Comparison of ENCODE assay signal across 3 cellular contexts in the genomic region with DNA sequence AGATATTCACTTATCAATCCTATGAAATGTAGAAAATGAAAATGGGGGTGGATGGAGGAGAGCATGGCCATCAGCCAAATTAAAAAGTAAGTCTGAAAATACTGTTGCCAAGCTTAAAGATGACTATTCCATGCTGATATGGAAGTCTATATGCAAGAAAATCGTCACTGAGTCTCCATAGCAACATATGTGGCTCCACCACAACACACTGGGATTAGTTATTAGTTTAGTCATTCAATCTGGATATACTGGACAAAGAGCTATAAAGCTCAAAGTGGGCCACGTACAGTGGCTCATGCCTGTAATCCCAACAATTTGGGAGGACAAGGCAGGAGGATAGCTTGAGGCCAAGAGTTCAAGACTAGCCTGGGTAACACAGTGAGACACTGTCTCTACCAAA.
TF ChIP-seq lines count a peak whose summit lies in the region.

No MANE protein-coding gene starts in this region.

TF ChIP-seq in A549, 52 proteins besides CTCF, POLR2A, EP300 and RAD21:
- no peak for TF ChIP-seq BHLHE40 (IDR thresholded peaks at IDR 0.05; ENCODE audit: low read depth, low read length)
- no peak for TF ChIP-seq HOXB5 (CRISPR knock-in tag; IDR thresholded peaks at IDR 0.05)
- TF ChIP-seq, protein P1, sequence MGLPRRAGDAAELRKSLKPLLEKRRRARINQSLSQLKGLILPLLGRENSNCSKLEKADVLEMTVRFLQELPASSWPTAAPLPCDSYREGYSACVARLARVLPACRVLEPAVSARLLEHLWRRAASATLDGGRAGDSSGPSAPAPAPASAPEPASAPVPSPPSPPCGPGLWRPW (IDR thresholded peaks at IDR 0.05), result no peak
- no peak for TF ChIP-seq JUN (IDR thresholded peaks at IDR 0.05)
- no peak for TF ChIP-seq MYC (IDR thresholded peaks at IDR 0.05; ENCODE audit: borderline replicate concordance, low read length)
- TF ChIP-seq GATA3 (IDR thresholded peaks at IDR 0.05; ENCODE audit: borderline replicate concordance), result no peak
- TF ChIP-seq EHF (CRISPR knock-in tag; IDR thresholded peaks at IDR 0.05), result no peak
- TF ChIP-seq, protein P2, sequence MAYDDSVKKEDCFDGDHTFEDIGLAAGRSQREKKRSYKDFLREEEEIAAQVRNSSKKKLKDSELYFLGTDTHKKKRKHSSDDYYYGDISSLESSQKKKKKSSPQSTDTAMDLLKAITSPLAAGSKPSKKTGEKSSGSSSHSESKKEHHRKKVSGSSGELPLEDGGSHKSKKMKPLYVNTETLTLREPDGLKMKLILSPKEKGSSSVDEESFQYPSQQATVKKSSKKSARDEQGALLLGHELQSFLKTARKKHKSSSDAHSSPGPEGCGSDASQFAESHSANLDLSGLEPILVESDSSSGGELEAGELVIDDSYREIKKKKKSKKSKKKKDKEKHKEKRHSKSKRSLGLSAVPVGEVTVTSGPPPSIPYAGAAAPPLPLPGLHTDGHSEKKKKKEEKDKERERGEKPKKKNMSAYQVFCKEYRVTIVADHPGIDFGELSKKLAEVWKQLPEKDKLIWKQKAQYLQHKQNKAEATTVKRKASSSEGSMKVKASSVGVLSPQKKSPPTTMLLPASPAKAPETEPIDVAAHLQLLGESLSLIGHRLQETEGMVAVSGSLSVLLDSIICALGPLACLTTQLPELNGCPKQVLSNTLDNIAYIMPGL (CRISPR knock-in tag; IDR thresholded peaks at IDR 0.05; ENCODE audit: borderline replicate concordance), result no peak
- TF ChIP-seq FOSB (CRISPR knock-in tag; IDR thresholded peaks at IDR 0.05), result no peak
- TF ChIP-seq FOSL2 (IDR thresholded peaks at IDR 0.05), result no peak
- TF ChIP-seq FOSL2 (CRISPR knock-in tag; IDR thresholded peaks at IDR 0.05), result no peak
TF ChIP-seq in A549: peak in this region for 0.

TF ChIP-seq in IMR-90, 13 proteins besides CTCF, POLR2A, EP300 and RAD21:
- no peak for TF ChIP-seq CEBPB (IDR thresholded peaks at IDR 0.05; ENCODE audit: low read depth, low read length)

TF ChIP-seq in K562, 482 proteins besides CTCF, POLR2A, EP300 and RAD21:
- TF ChIP-seq RFX1 (IDR thresholded peaks at IDR 0.05), result peak; percentile 47
- TF ChIP-seq, protein P3, sequence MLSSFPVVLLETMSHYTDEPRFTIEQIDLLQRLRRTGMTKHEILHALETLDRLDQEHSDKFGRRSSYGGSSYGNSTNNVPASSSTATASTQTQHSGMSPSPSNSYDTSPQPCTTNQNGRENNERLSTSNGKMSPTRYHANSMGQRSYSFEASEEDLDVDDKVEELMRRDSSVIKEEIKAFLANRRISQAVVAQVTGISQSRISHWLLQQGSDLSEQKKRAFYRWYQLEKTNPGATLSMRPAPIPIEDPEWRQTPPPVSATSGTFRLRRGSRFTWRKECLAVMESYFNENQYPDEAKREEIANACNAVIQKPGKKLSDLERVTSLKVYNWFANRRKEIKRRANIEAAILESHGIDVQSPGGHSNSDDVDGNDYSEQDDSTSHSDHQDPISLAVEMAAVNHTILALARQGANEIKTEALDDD (IDR thresholded peaks at IDR 0.05), result no peak
